Comparison of ENCODE assay signal across 8 cellular contexts in genomic region chr7:74606909-74607255, GRCh38. TPM values are rescaled to one million over a fixed set of nuclear protein-coding genes. Genes with fewer than 3 reads are reported as not detected.
DNase-seq lines count a peak whose midpoint lies in the region; ATAC-seq and TF ChIP-seq lines count a peak whose summit lies in the region.

No MANE protein-coding gene starts in this region.

- peaks cover 12% of the 10 kb centered on the region for H3K4me1 Mint-ChIP-seq in activated naive CD4-positive, alpha-beta T cell treated with anti-CD3 and anti-CD28 coated beads, Interleukin-2, amount 50 U/mL, for 24 hours

- H3K4me3 ChIP-seq in brain microvascular endothelial cell (ENCODE audit: low read depth, low read length) (peak overlapping the region; percentile 38), mesenchymal stem cell (ENCODE audit: insufficient read depth in 1 of 2, low read depth in 1 of 2, low read length in 2 of 2) (peak overlapping the region in 1 of 2 experiments; percentile 67), vagina (peak overlapping the region; percentile 39 to 60)

- H3K27ac ChIP-seq in brain microvascular endothelial cell (no peak overlapping the region), mesenchymal stem cell (ENCODE audit: low read length, poor library complexity, severe bottlenecking) (no peak overlapping the region), vagina (peak overlapping the region; percentile 85)

- H3K4me1 ChIP-seq in mesenchymal stem cell (ENCODE audit: control insufficient read depth, insufficient read depth, low read depth, low read length) (peaks cover 14% of the 10 kb centered on the region), vagina (peaks cover 21% of the 10 kb centered on the region)

- no peak overlapping the region for H3K14ac ChIP-seq in mesenchymal stem cell (ENCODE audit: low read length in 2 of 2)

- H3K4ac ChIP-seq in mesenchymal stem cell (ENCODE audit: low read depth in 1 of 2, low read length in 2 of 2): peak overlapping the region in 1 of 2 experiments; percentile 84

- peak overlapping the region; percentile 46 to 54 for H2BK12ac ChIP-seq in mesenchymal stem cell (ENCODE audit: low read length in 2 of 2)

- no peaks in the 10 kb centered on the region for H3K9me3 ChIP-seq in mesenchymal stem cell (ENCODE audit: control insufficient read depth, low read length)
- H3K9me3 ChIP-seq in vagina: no peaks in the 10 kb centered on the region

- H2AK5ac ChIP-seq in mesenchymal stem cell (ENCODE audit: low read length, severe bottlenecking): no peak overlapping the region

- H4K8ac ChIP-seq in mesenchymal stem cell (ENCODE audit: low read length): peak overlapping the region; percentile 97

- H3K27me3 ChIP-seq in brain microvascular endothelial cell (replicated peaks) (no peaks in the 10 kb centered on the region), mesenchymal stem cell (ENCODE audit: control insufficient read depth in 1 of 2, insufficient read depth in 1 of 2, low read length in 2 of 2) (no peaks in the 10 kb centered on the region), vagina (no peaks in the 10 kb centered on the region)

- no peak overlapping the region for H2BK15ac ChIP-seq in mesenchymal stem cell (ENCODE audit: low read depth, poor library complexity, severe bottlenecking)

- H4K91ac ChIP-seq in mesenchymal stem cell (ENCODE audit: low read length): peak overlapping the region; percentile 15

- H2BK120ac ChIP-seq in mesenchymal stem cell (ENCODE audit: low read depth, low read length): no peak overlapping the region

- no peak for TF ChIP-seq CTCF in brain microvascular endothelial cell (IDR thresholded peaks at IDR 0.05; ENCODE audit: low read depth, low read length, missing control alignments)
- TF ChIP-seq CTCF in vagina (IDR thresholded peaks at IDR 0.05): no peak

- ATAC-seq in activated naive CD4-positive, alpha-beta T cell treated with anti-CD3 and anti-CD28 coated beads, Interleukin-2, amount 50 U/mL, for 72 hours: no peak
- ATAC-seq in GM19463 (IDR thresholded peaks at IDR 0.05; ENCODE audit: unreplicated experiment): no peak

- H3K9me3 Mint-ChIP-seq in activated naive CD4-positive, alpha-beta T cell treated with anti-CD3 and anti-CD28 coated beads, Interleukin-2, amount 50 U/mL, for 24 hours: no peaks in the 10 kb centered on the region
- H3K9me3 Mint-ChIP-seq in activated naive CD4-positive, alpha-beta T cell treated with anti-CD3 and anti-CD28 coated beads, Interleukin-2, amount 50 U/mL, for 72 hours: no peaks in the 10 kb centered on the region

- peak overlapping the region; percentile 78 for H2AFZ ChIP-seq in mesenchymal stem cell (ENCODE audit: low read depth, low read length)

- no peak overlapping the region for H3K23ac ChIP-seq in mesenchymal stem cell (ENCODE audit: low read length in 2 of 2)

- peak overlapping the region; percentile 85 to 89 for H3K18ac ChIP-seq in mesenchymal stem cell (ENCODE audit: low read depth in 1 of 2, low read length in 2 of 2)

- DNase-seq in activated naive CD4-positive, alpha-beta T cell treated with anti-CD3 and anti-CD28 coated beads, Interleukin-2, amount 50 U/mL, for 72 hours (ENCODE audit: low spot score in 2 of 2): no peak
- no peak for DNase-seq in brain microvascular endothelial cell
- DNase-seq in mesenchymal stem cell: no peak
- no peak for DNase-seq in vagina (ENCODE audit: extremely low spot score in 2 of 2)
- no peak for DNase-seq in DMS79 treated with DMSO at 0.1 percent for 48 hours (lab: John Stamatoyannopoulos, UW)
- no peak for DNase-seq in epidermal melanocyte (ENCODE audit: insufficient read length, low spot score)

- H3K9ac ChIP-seq in mesenchymal stem cell (ENCODE audit: low read length): no peak overlapping the region

- no peaks in the 10 kb centered on the region for H3K36me3 Mint-ChIP-seq in activated naive CD4-positive, alpha-beta T cell treated with anti-CD3 and anti-CD28 coated beads, Interleukin-2, amount 50 U/mL, for 24 hours
- H3K36me3 Mint-ChIP-seq in activated naive CD4-positive, alpha-beta T cell treated with anti-CD3 and anti-CD28 coated beads, Interleukin-2, amount 50 U/mL, for 72 hours: no peaks in the 10 kb centered on the region

- no peak overlapping the region for H2BK5ac ChIP-seq in mesenchymal stem cell (ENCODE audit: low read depth, low read length, poor library complexity, severe bottlenecking)

- intact Hi-C loops in vagina (cut with DNase I): no loop called here

- no peaks in the 10 kb centered on the region for H3K79me1 ChIP-seq in mesenchymal stem cell (replicated peaks; ENCODE audit: low read length, poor library complexity, severe bottlenecking)

- H3K4me3 Mint-ChIP-seq in activated naive CD4-positive, alpha-beta T cell treated with anti-CD3 and anti-CD28 coated beads, Interleukin-2, amount 50 U/mL, for 24 hours: peak overlapping the region; percentile 70

- peak overlapping the region; percentile 49 for H3K4me2 ChIP-seq in mesenchymal stem cell (ENCODE audit: low read length, poor library complexity, severe bottlenecking)

- H3K27ac Mint-ChIP-seq in activated naive CD4-positive, alpha-beta T cell treated with anti-CD3 and anti-CD28 coated beads, Interleukin-2, amount 50 U/mL, for 24 hours: no peak overlapping the region
- H3K27ac Mint-ChIP-seq in activated naive CD4-positive, alpha-beta T cell treated with anti-CD3 and anti-CD28 coated beads, Interleukin-2, amount 50 U/mL, for 72 hours: no peak overlapping the region

- 88% methylated on average over 9 of the region's 9 CpGs for WGBS in mesenchymal stem cell

- in situ Hi-C loops in brain microvascular endothelial cell (cut with HindIII; ENCODE audit: low pct_ligation_motif_present, low sequenced_read_pairs): no loop called here

- no peak for TF ChIP-seq POLR2A in vagina (IDR thresholded peaks at IDR 0.05)

- H3K27me3 Mint-ChIP-seq in activated naive CD4-positive, alpha-beta T cell treated with anti-CD3 and anti-CD28 coated beads, Interleukin-2, amount 50 U/mL, for 24 hours: no peaks in the 10 kb centered on the region

- H3K36me3 ChIP-seq in brain microvascular endothelial cell (replicated peaks): no peaks in the 10 kb centered on the region
- H3K36me3 ChIP-seq in mesenchymal stem cell (ENCODE audit: control insufficient read depth in 1 of 2, insufficient read depth in 2 of 2, low read depth in 1 of 2, low read length in 2 of 2): peaks cover 0 to 12% of the 10 kb centered on the region in 2 experiments
- no peaks in the 10 kb centered on the region for H3K36me3 ChIP-seq in vagina

RNA-seq across cellular contexts. Expression of gene GTF2I, which starts 50.6 kb away (rescaled TPM):
- 100 to 1,000 TPM; 127 to 178 TPM for total RNA-seq in activated naive CD4-positive, alpha-beta T cell treated with anti-CD3 and anti-CD28 coated beads, Interleukin-2, amount 50 U/mL, for 72 hours
- polyA plus RNA-seq in mesenchymal stem cell (2013, experiment 1 of 2): 161 TPM
- polyA plus RNA-seq in mesenchymal stem cell (2013, experiment 2 of 2): 164 TPM
- total RNA-seq in vagina: 124 TPM
